8 cellular contexts compared by ENCODE assay signal in the genomic region with DNA sequence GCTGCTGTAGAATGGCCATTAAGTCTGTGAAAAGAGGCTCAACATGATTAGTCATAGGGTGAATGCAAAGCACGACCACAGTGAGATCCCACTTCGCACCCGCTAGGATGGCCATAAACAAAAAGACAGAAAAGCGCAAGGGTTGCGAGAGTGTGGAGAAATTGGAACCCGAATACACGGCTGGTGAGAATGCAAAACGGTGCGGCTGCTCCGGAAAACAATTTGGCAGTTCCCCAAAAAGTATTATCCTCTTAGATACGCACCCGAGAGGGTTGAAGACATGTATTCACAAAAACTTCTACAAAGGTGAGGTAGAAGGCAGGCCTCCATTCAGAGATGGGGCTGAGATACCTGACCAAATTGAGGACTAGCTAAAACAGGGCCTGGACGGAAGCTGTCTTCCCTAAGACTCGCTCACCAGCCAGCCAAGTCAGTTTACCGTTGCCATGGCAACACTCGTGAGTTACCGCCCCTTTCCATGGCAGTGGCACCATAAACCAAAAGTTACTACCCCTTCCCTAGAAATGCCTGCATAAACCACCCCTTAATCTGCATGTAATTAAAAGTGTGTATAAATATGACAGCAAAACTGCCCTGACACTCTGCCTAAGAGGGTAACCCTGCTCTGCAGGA. TPM values are rescaled to one million over a fixed set of nuclear protein-coding genes. Genes with fewer than 3 reads are reported as not detected.
A peak's percentile ranks its signal among the peaks of the same experiment; 100 is the strongest.
DNase-seq lines count a peak whose midpoint lies in the region; ATAC-seq, FAIRE-seq and TF ChIP-seq lines count a peak whose summit lies in the region.

No MANE protein-coding gene starts in this region.

- peaks cover 31% of the 10 kb centered on the region for H3K79me2 ChIP-seq in K562 (ENCODE audit: control insufficient read depth, insufficient read depth, low read length)

- H3K4me2 ChIP-seq in BLaER1 (no peak overlapping the region), K562 (ENCODE audit: insufficient read depth, low read length) (peak overlapping the region; percentile 73)

- peak overlapping the region; percentile 95 for H2AFZ ChIP-seq in K562 (ENCODE audit: low read depth, low read length)

- peak; percentile 4 for ATAC-seq in HG02840 (IDR thresholded peaks at IDR 0.05; ENCODE audit: low FRiP score, unreplicated experiment)
- ATAC-seq in K562, result no peak
- ATAC-seq in naive thymus-derived CD8-positive, alpha-beta T cell, result no peak
- no peak for ATAC-seq in GM21825 (IDR thresholded peaks at IDR 0.05; ENCODE audit: unreplicated experiment)
- no peak for ATAC-seq in HG03469 (IDR thresholded peaks at IDR 0.05; ENCODE audit: unreplicated experiment)

- H3K27me3 ChIP-seq in BLaER1 (no peaks in the 10 kb centered on the region), K562 (ENCODE audit: control insufficient read depth in 2 of 2, insufficient read depth in 2 of 2, low read length in 2 of 2) (no peaks in the 10 kb centered on the region)

- no peak for TF ChIP-seq RAD21 in K562 (CRISPR knock-in tag; conservative IDR thresholded peaks at IDR 0.05 in 1 of 2, IDR thresholded peaks at IDR 0.05 in 1 of 2)

- H3K9ac ChIP-seq in BLaER1 (no peak overlapping the region), K562 (ENCODE audit: insufficient read depth in 1 of 2, low read depth in 2 of 2, low read length in 2 of 2) (peak overlapping the region in 1 of 2 experiments; percentile 97; a peak in 2 of 4 replicates)

- CTCF ChIA-PET in K562 (lab: Yijun Ruan, JAX; ENCODE audit: low intra/inter-chr PET ratio), result interaction anchor here (1.0 to 1.1 kb wide), 2 partner anchors 122 to 296 kb away, joined by 3 to 4 read pairs; no protein-coding TSS in a partner anchor

- H3K4me1 Mint-ChIP-seq in naive thymus-derived CD8-positive, alpha-beta T cell, result peaks cover 10 to 36% (median 31%) of the 10 kb centered on the region in 4 donors

- peaks cover 0 to 5% (median 0%) of the 10 kb centered on the region in 9 donors for H3K9me3 Mint-ChIP-seq in naive thymus-derived CD8-positive, alpha-beta T cell

- H3K27ac ChIP-seq in BLaER1 (no peak overlapping the region), K562 (ENCODE audit: extremely low read depth, low read depth, low read length) (peak overlapping the region; percentile 48)

- no peak for TF ChIP-seq EP300 in K562 (IDR thresholded peaks at IDR 0.05; ENCODE audit: low read length)

- TF ChIP-seq POLR2A in K562 (conservative IDR thresholded peaks at IDR 0.05), result no peak

- H3K36me3 ChIP-seq in BLaER1 (peaks cover 33% of the 10 kb centered on the region), K562 (ENCODE audit: control insufficient read depth, insufficient read depth, low read length) (peaks cover 37% of the 10 kb centered on the region)

- no peak for FAIRE-seq in K562 (lab: Jason Lieb, UNC)

- H3K9me3 ChIP-seq in BLaER1 (no peaks in the 10 kb centered on the region; the same call in 1 of the 2 replicates), K562 (replicated peaks; ENCODE audit: control insufficient read depth, insufficient read depth, low read depth, low read length) (peaks cover 6% of the 10 kb centered on the region)

- H3K4me3 Mint-ChIP-seq in naive thymus-derived CD8-positive, alpha-beta T cell, result peak overlapping the region; percentile 94 to 99 (median 97)

- peak in 2 of 4 experiments; percentile 40 for DNase-seq in K562 (ENCODE audit: extremely low read depth in 1 of 4, low spot score in 3 of 4)
- DNase-seq in naive thymus-derived CD8-positive, alpha-beta T cell, result no peak
- DNase-seq in foreskin fibroblast, result no peak
- DNase-seq in ecto neural progenitor cell (ENCODE audit: low spot score), result no peak

- intact Hi-C loops in K562 (cut with micrococcal nuclease), result no loop called here

- no peaks in the 10 kb centered on the region for H3K27me3 Mint-ChIP-seq in naive thymus-derived CD8-positive, alpha-beta T cell

- H4K20me1 ChIP-seq in BLaER1 (peaks cover 7% of the 10 kb centered on the region; the same call in 1 of the 2 replicates), K562 (replicated peaks; ENCODE audit: control insufficient read depth, insufficient read depth, low read length) (no peaks in the 10 kb centered on the region; the same call in 1 of the 2 replicates)

- WGBS in K562 (ENCODE audit: insufficient coverage, low coverage, missing lambda C conversion rate), result 86% methylated on average over 17 of the region's 17 CpGs

- H3K4me3 ChIP-seq in BLaER1 (peak overlapping the region; percentile 91), K562 (peak overlapping the region; percentile 89), foreskin fibroblast (ENCODE audit: low read depth in 1 of 2, low read length in 2 of 2) (peak overlapping the region in 1 of 2 donors; percentile 99)

- H3K27ac Mint-ChIP-seq in naive thymus-derived CD8-positive, alpha-beta T cell, result peak overlapping the region in 8 of 10 donors; percentile 88 to 99 (median 96)

- H3K36me3 Mint-ChIP-seq in naive thymus-derived CD8-positive, alpha-beta T cell, result peaks cover 4 to 33% (median 21%) of the 10 kb centered on the region in 3 donors

- BruUV-seq in K562 (replicated peaks; lab: Mats Ljungman, UMichigan), result no TSS peak

- no peak for TF ChIP-seq CTCF in K562 (IDR thresholded peaks at IDR 0.05 in 2 of 3, conservative IDR thresholded peaks at IDR 0.05 in 1 of 3; ENCODE audit: insufficient read depth in 2 of 3, low read depth in 1 of 3, low read length in 3 of 3)
- TF ChIP-seq CTCF in foreskin fibroblast (IDR thresholded peaks at IDR 0.05; ENCODE audit: low read depth, low read length), result no peak

- POLR2A ChIA-PET in K562 (lab: Yijun Ruan, JAX), result interaction anchor here (1.0 kb wide), 1 partner anchor 19 kb away, joined by 3 read pairs; no protein-coding TSS in a partner anchor
- POLR2A ChIA-PET in naive thymus-derived CD8-positive, alpha-beta T cell (lab: Charles Lee), result no interaction called here

- no peaks in the 10 kb centered on the region for H3K9me1 ChIP-seq in K562 (ENCODE audit: control insufficient read depth, insufficient read depth, low read length)

- H3K4me1 ChIP-seq in BLaER1 (peaks cover 39% of the 10 kb centered on the region), K562 (replicated peaks in 1 of 2; ENCODE audit: control insufficient read depth in 2 of 2, insufficient read depth in 2 of 2, low read length in 2 of 2) (peaks cover 9 to 12% of the 10 kb centered on the region in 2 experiments; a peak in 4 of 5 replicates)

- in situ Hi-C loops in K562 (cut with MboI), result loop anchor here (25.0 kb wide), 1 partner anchor 296 kb away; no protein-coding TSS in a partner anchor

TF ChIP-seq in K562, 482 proteins besides CTCF, POLR2A, EP300 and RAD21 (continues in another document):
- TF ChIP-seq ATF7 (IDR thresholded peaks at IDR 0.05) (no peak), CBX3 (IDR thresholded peaks at IDR 0.05; ENCODE audit: borderline replicate concordance in 1 of 2, low read length in 2 of 2) (peak in 1 of 2 experiments; percentile 1; a peak in 1 of 3 replicates), RFX1 (IDR thresholded peaks at IDR 0.05) (peak; percentile 95)

RNA-seq across cellular contexts. Expression of a gene that starts 0.7 kb away (rescaled TPM):
- 105 and 110 TPM in 2 replicates for total RNA-seq in K562 (2011; cell fraction: chromatin; rRNA removed; ENCODE audit: low replicate concordance)
- total RNA-seq in K562 (2011; cell fraction: nucleolus; rRNA removed), result 103 and 112 TPM in 2 replicates
- total RNA-seq in K562 (2011; cell fraction: nucleoplasm; rRNA removed), result 100 and 107 TPM in 2 replicates
- total RNA-seq in K562 (2014; rRNA removed), result 364 and 393 TPM in 2 replicates
- total RNA-seq in K562 (2014; rRNA removed; fragmentation: Illumina TruSeq; extraction: Trizol), result 404 and 414 TPM in 2 replicates
- 327 and 358 TPM in 2 replicates for total RNA-seq in K562 (2015; rRNA removed; fragmentation: Illumina TruSeq; extraction: Trizol)
- 321 and 326 TPM in 2 replicates for total RNA-seq in K562 (2021)
- polyA plus RNA-seq in K562 (2011; rRNA removed), result 544 and 662 TPM in 2 replicates
- polyA plus RNA-seq in K562 (2011; cell fraction: cytosol; rRNA removed), result 461 and 577 TPM in 2 replicates
- 113 and 195 TPM in 2 replicates for polyA plus RNA-seq in K562 (2011; cell fraction: nucleus; rRNA removed)
- 238 and 428 TPM in 2 replicates for polyA plus RNA-seq in K562 (2012)
- 368 and 407 TPM in 2 replicates for polyA plus RNA-seq in K562 (2014; fragmentation: Illumina TruSeq; extraction: Trizol)
- 100 to 1,000 TPM; 940 to 978 TPM for polyA plus RNA-seq in K562 (2014; fragmentation: Nextera tagmentation; extraction: Ambion mirVana)
- 429 and 463 TPM in 2 replicates for polyA plus RNA-seq in K562 (2014; rRNA removed)
- 408 and 504 TPM in 2 replicates for polyA minus RNA-seq in K562 (2011; rRNA and poly(A)+ RNA removed)
- 113 and 154 TPM in 2 replicates for polyA minus RNA-seq in K562 (2011; cell fraction: cytosol; rRNA and poly(A)+ RNA removed)
- polyA minus RNA-seq in K562 (2011; cell fraction: nucleus; rRNA and poly(A)+ RNA removed), result 48.2 and 82.0 TPM in 2 replicates
- 10 to 100 TPM; 63.6 to 65.6 TPM for total RNA-seq in naive thymus-derived CD8-positive, alpha-beta T cell
- 100 to 1,000 TPM; 173 to 187 (median 175) TPM for polyA plus RNA-seq in naive thymus-derived CD8-positive, alpha-beta T cell

RNA-seq across cellular contexts. Expression of a gene that starts 34.3 kb away (rescaled TPM):
- not detected in 2 replicates for total RNA-seq in K562 (2011; cell fraction: chromatin; rRNA removed; ENCODE audit: low replicate concordance)
- total RNA-seq in K562 (2011; cell fraction: nucleolus; rRNA removed), result 0.17 TPM in 1 of 2 replicates, not detected in the other
- total RNA-seq in K562 (2011; cell fraction: nucleoplasm; rRNA removed), result not detected in 2 replicates
- total RNA-seq in K562 (2014; rRNA removed), result not detected in 2 replicates
- total RNA-seq in K562 (2014; rRNA removed; fragmentation: Illumina TruSeq; extraction: Trizol), result not detected in 2 replicates
- not detected in 2 replicates for total RNA-seq in K562 (2015; rRNA removed; fragmentation: Illumina TruSeq; extraction: Trizol)
- not detected in 2 replicates for total RNA-seq in K562 (2021)
- not detected in 2 replicates for polyA plus RNA-seq in K562 (2011; rRNA removed)
- not detected in 2 replicates for polyA plus RNA-seq in K562 (2011; cell fraction: cytosol; rRNA removed)
- polyA plus RNA-seq in K562 (2011; cell fraction: nucleus; rRNA removed), result 0.28 TPM in 1 of 2 replicates, not detected in the other
- not detected in 2 replicates for polyA plus RNA-seq in K562 (2012)
- polyA plus RNA-seq in K562 (2014; fragmentation: Illumina TruSeq; extraction: Trizol), result not detected in 2 replicates
- not detected for polyA plus RNA-seq in K562 (2014; fragmentation: Nextera tagmentation; extraction: Ambion mirVana)
- not detected in 2 replicates for polyA plus RNA-seq in K562 (2014; rRNA removed)
- not detected in 2 replicates for polyA minus RNA-seq in K562 (2011; rRNA and poly(A)+ RNA removed)
- polyA minus RNA-seq in K562 (2011; cell fraction: cytosol; rRNA and poly(A)+ RNA removed), result not detected in 2 replicates
- polyA minus RNA-seq in K562 (2011; cell fraction: nucleus; rRNA and poly(A)+ RNA removed), result not detected in 2 replicates
- total RNA-seq in naive thymus-derived CD8-positive, alpha-beta T cell, result not detected
- polyA plus RNA-seq in naive thymus-derived CD8-positive, alpha-beta T cell, result not detected
